ENCODE assay signal across 24 cellular contexts in the genomic region with DNA sequence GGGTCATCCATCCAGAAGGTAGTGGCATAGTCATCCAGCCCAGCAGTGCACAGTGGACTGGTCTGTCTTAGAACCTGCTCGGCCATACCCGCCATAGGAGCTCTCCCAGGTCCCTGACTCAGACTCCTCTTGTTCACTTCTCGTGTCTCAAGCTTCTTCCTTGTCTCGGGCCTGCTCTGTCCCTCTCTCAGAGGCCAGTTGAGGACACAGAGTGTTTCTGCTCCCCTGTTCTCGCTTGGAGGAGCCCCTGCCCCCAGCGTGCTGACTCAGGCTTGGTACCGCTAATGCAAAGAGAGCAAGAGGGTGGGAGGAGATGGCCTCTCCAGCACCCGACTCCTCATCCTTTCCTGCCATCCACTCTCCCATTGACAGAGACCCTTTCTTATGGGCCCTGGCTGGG. TPM values are rescaled to one million over a fixed set of nuclear protein-coding genes. Genes with fewer than 3 reads are reported as not detected.
A peak's percentile ranks its signal among the peaks of the same experiment; 100 is the strongest.
DNase-seq lines count a peak whose midpoint lies in the region; ATAC-seq and TF ChIP-seq lines count a peak whose summit lies in the region.
"Had no signal": no experiment of that assay in that cellular context is flagged by ENCODE, and none has a peak within 500 bp of the region (broad histone marks: within the 10 kb centered on the region; RNA-seq: fewer than 3 reads in every experiment).

No MANE protein-coding gene starts in this region.

- H3K27me3 ChIP-seq in left ventricle myocardium inferior (ENCODE audit: low read depth) (no peaks in the 10 kb centered on the region), right atrium auricular region (no peaks in the 10 kb centered on the region), gastroesophageal sphincter (no peaks in the 10 kb centered on the region), rectal smooth muscle tissue (ENCODE audit: control insufficient read depth, insufficient read depth, low read length) (no peaks in the 10 kb centered on the region), PC-3 (ENCODE audit: low read length) (peaks cover 71% of the 10 kb centered on the region), BE2C (no peaks in the 10 kb centered on the region)

- H4K20me1 ChIP-seq in PC-3 (ENCODE audit: low read length): no peaks in the 10 kb centered on the region

- H3K4me3 ChIP-seq in left ventricle myocardium inferior (no peak overlapping the region), right atrium auricular region (no peak overlapping the region), gastroesophageal sphincter (no peak overlapping the region), rectal smooth muscle tissue (ENCODE audit: low read length) (no peak overlapping the region), PC-3 (ENCODE audit: low read length) (no peak overlapping the region), BE2C (ENCODE audit: low read depth, low read length) (no peak overlapping the region)
- H3K4me3 ChIP-seq: GM23248 had no signal

- POLR2A ChIA-PET in PC-3 (lab: Charles Lee; ENCODE audit: unreplicated experiment): no interaction called here

- 56 to 100% methylated on average over 1 to 5 of the region's 8 CpGs for WGBS in gastroesophageal sphincter (ENCODE audit: low coverage in 1 of 2), 2 donors

- H3K79me2 ChIP-seq in PC-3 (ENCODE audit: low read length): no peaks in the 10 kb centered on the region

- no peak overlapping the region for H3K9ac ChIP-seq in rectal smooth muscle tissue (ENCODE audit: low read length)
- no peak overlapping the region for H3K9ac ChIP-seq in PC-3 (ENCODE audit: low read length)
- H3K9ac ChIP-seq: GM23248, KMS-11 had no signal

- TF ChIP-seq CTCF in left ventricle myocardium inferior (IDR thresholded peaks at IDR 0.05; ENCODE audit: borderline replicate concordance) (no peak), right atrium auricular region (IDR thresholded peaks at IDR 0.05) (no peak), gastroesophageal sphincter (IDR thresholded peaks at IDR 0.05) (no peak), PC-3 (conservative IDR thresholded peaks at IDR 0.05; ENCODE audit: low read depth, low read length) (no peak), BE2C (IDR thresholded peaks at IDR 0.05; ENCODE audit: low read depth, low read length) (no peak)

- H3K27ac ChIP-seq in left ventricle myocardium inferior (replicated peaks) (peak overlapping the region; percentile 75), right atrium auricular region (peak overlapping the region in 1 of 2 donors; percentile 15), gastroesophageal sphincter (peak overlapping the region in 3 of 4 donors; percentile 82 to 86 (median 85)), rectal smooth muscle tissue (ENCODE audit: low read depth, low read length) (peak overlapping the region; percentile 82), PC-3 (ENCODE audit: low read length) (no peak overlapping the region)
- H3K27ac ChIP-seq: C4-2B, GM23248, KMS-11 had no signal

- H3K36me3 ChIP-seq in left ventricle myocardium inferior: no peaks in the 10 kb centered on the region
- H3K36me3 ChIP-seq in right atrium auricular region: no peaks in the 10 kb centered on the region
- no peaks in the 10 kb centered on the region for H3K36me3 ChIP-seq in gastroesophageal sphincter
- H3K36me3 ChIP-seq in rectal smooth muscle tissue (ENCODE audit: control insufficient read depth, insufficient read depth, low read length): no peaks in the 10 kb centered on the region
- no peaks in the 10 kb centered on the region for H3K36me3 ChIP-seq in PC-3 (ENCODE audit: low read depth, low read length)
- H3K36me3 ChIP-seq in BE2C: no peaks in the 10 kb centered on the region

- peaks cover 89% of the 10 kb centered on the region for H3K4me1 ChIP-seq in left ventricle myocardium inferior
- H3K4me1 ChIP-seq in right atrium auricular region: peaks cover 0 to 68% of the 10 kb centered on the region in 2 donors
- peaks cover 14 to 83% (median 45%) of the 10 kb centered on the region in 3 donors for H3K4me1 ChIP-seq in gastroesophageal sphincter
- peaks cover 45% of the 10 kb centered on the region for H3K4me1 ChIP-seq in rectal smooth muscle tissue (ENCODE audit: control insufficient read depth, insufficient read depth, low read length)
- H3K4me1 ChIP-seq in PC-3 (ENCODE audit: insufficient read depth, low read length): no peaks in the 10 kb centered on the region
- H3K4me1 ChIP-seq in BE2C: peaks cover 16% of the 10 kb centered on the region; the same call in 1 of the 2 replicates

- ATAC-seq in gastroesophageal sphincter (no peak), PC-3 (no peak)
- ATAC-seq: HCT116 had no signal

- no peak for TF ChIP-seq POLR2A in gastroesophageal sphincter (IDR thresholded peaks at IDR 0.05)

- no peaks in the 10 kb centered on the region for H3K9me3 ChIP-seq in left ventricle myocardium inferior (replicated peaks)
- no peaks in the 10 kb centered on the region for H3K9me3 ChIP-seq in right atrium auricular region
- H3K9me3 ChIP-seq in gastroesophageal sphincter: no peaks in the 10 kb centered on the region
- H3K9me3 ChIP-seq in PC-3 (ENCODE audit: low read length): no peaks in the 10 kb centered on the region
- no peaks in the 10 kb centered on the region for H3K9me3 ChIP-seq in BE2C

- H3F3A ChIP-seq in PC-3 (ENCODE audit: low read length, unreplicated experiment): no peaks in the 10 kb centered on the region

- DNase-seq in left ventricle myocardium inferior: no peak
- DNase-seq in right atrium auricular region (ENCODE audit: low spot score): no peak
- no peak for DNase-seq in NOMO-1 treated with DMSO at 0.1 percent for 48 hours (lab: John Stamatoyannopoulos, UW; ENCODE audit: unreplicated experiment)
- no peak for DNase-seq in PC-3
- DNase-seq in ecto neural progenitor cell (ENCODE audit: low spot score): no peak
- no peak for DNase-seq in BE2C
- DNase-seq: AML-193, GM23248, IMR-90, NCI-H1092 treated with DMSO at 0.1 percent for 48 hours, NCI-H1436 treated with DMSO at 0.1 percent for 48 hours, NCI-H1930, NCI-H226, NCI-H524, NCI-H774, OCI-M1, Right ventricle myocardium superior had no signal

- no peak overlapping the region for H3K4me2 ChIP-seq in PC-3 (ENCODE audit: low read length)
- H3K4me2 ChIP-seq: KMS-11 had no signal

- no peak overlapping the region for H2AFZ ChIP-seq in PC-3 (ENCODE audit: low read length)
- H2AFZ ChIP-seq: GM23248 had no signal

- BruUV-seq in PC-3 (replicated peaks; lab: Mats Ljungman, UMichigan): no TSS peak

- CTCF ChIA-PET in PC-3 (lab: Charles Lee): no interaction called here

- intact Hi-C loops in left ventricle myocardium inferior (cut with micrococcal nuclease): no loop called here
- intact Hi-C loops in PC-3 (cut with micrococcal nuclease): no loop called here

- no peaks in the 10 kb centered on the region for H3K9me2 ChIP-seq in PC-3 (replicated peaks; ENCODE audit: low read length)

- no peak for TF ChIP-seq EP300 in gastroesophageal sphincter (IDR thresholded peaks at IDR 0.05)

RNA-seq across cellular contexts. Expression of a gene that starts 15.7 kb away (rescaled TPM):
- total RNA-seq in left ventricle myocardium inferior (129 TPM), right atrium auricular region (10 to 100 TPM; 76.3 to 79.3 TPM), gastroesophageal sphincter (10 to 100 TPM; 31.1 to 74.6 (median 34.7) TPM), PC-3 (2014; rRNA removed) (not detected in 2 replicates)
- polyA plus RNA-seq in BE2C (2012; ENCODE audit: insufficient read depth, insufficient read length, low read depth): 12.5 TPM
- total RNA-seq: A172, SK-MEL-5 had no signal

Comparison
In these comparisons a context has a peak if more than half of its experiments do, and no peak if none do; other contexts are left out.
1. RNA of a gene that starts 15.7 kb away (total RNA-seq): 129 TPM in left ventricle myocardium inferior (single experiment), 76.3 to 79.3 TPM in right atrium auricular region and 31.1 to 74.6 TPM in gastroesophageal sphincter; not detected in PC-3; every median in the first group is over 10 times any median in the second.